10 cellular contexts compared by ENCODE assay signal in genomic region chr11:75338516-75339218, GRCh38. TPM values are rescaled to one million over a fixed set of nuclear protein-coding genes. Genes with fewer than 3 reads are reported as not detected.
DNase-seq lines count a peak whose midpoint lies in the region; ATAC-seq, FAIRE-seq and TF ChIP-seq lines count a peak whose summit lies in the region.
"Had no signal": no experiment of that assay in that cellular context is flagged by ENCODE, and none has a peak within 500 bp of the region (broad histone marks: within the 10 kb centered on the region; RNA-seq: fewer than 3 reads in every experiment).

No MANE protein-coding gene starts in this region.

- peaks cover 98% of the 10 kb centered on the region for H3K4me1 ChIP-seq in mucosa of stomach (ENCODE audit: control insufficient read depth, insufficient read depth, low read length)
- H3K4me1 ChIP-seq in uterus, result peaks cover 9 to 16% of the 10 kb centered on the region in 2 donors
- peaks cover 13% of the 10 kb centered on the region; the same call in 1 of the 2 replicates for H3K4me1 ChIP-seq in H9 (ENCODE audit: insufficient read depth, low read length)

- H3K4me2 ChIP-seq in H9 (ENCODE audit: insufficient read depth, insufficient read length, low read length), result no peak overlapping the region

- H4K91ac ChIP-seq in H9 (ENCODE audit: insufficient read length, low read depth, low read length), result no peak overlapping the region

- H2BK5ac ChIP-seq in H9 (ENCODE audit: insufficient read length, low read length), result no peak overlapping the region

- no peaks in the 10 kb centered on the region for H3K27me3 ChIP-seq in bronchial epithelial cell (ENCODE audit: control insufficient read depth, insufficient read depth, low read length)
- no peaks in the 10 kb centered on the region for H3K27me3 ChIP-seq in mucosa of stomach (ENCODE audit: control insufficient read depth, insufficient read depth, low read length)
- H3K27me3 ChIP-seq in uterus, result no peaks in the 10 kb centered on the region
- no peaks in the 10 kb centered on the region for H3K27me3 ChIP-seq in MG63
- no peaks in the 10 kb centered on the region for H3K27me3 ChIP-seq in H9 (ENCODE audit: insufficient read depth, low read length)

- no peak overlapping the region for H3K27ac Mint-ChIP-seq in H9

- no peak for TF ChIP-seq POLR2A in uterus (IDR thresholded peaks at IDR 0.05)

- H3K23me2 ChIP-seq in H9 (ENCODE audit: insufficient read length, low read depth, low read length, poor library complexity, severe bottlenecking), result no peaks in the 10 kb centered on the region

- no peak overlapping the region for H3K14ac ChIP-seq in H9 (ENCODE audit: insufficient read depth, low read length)

- H2AFZ ChIP-seq in H9 (ENCODE audit: low read length), result no peak overlapping the region

- TF ChIP-seq CTCF in bronchial epithelial cell (IDR thresholded peaks at IDR 0.05; ENCODE audit: insufficient read depth, low read length, severe bottlenecking) (no peak), uterus (IDR thresholded peaks at IDR 0.05) (no peak), H9 (conservative IDR thresholded peaks at IDR 0.05) (no peak)

- H3K27ac ChIP-seq in uterus (peak overlapping the region; percentile 73 to 76), H9 (ENCODE audit: insufficient read length, low read depth, low read length) (no peak overlapping the region)

- H2BK120ac ChIP-seq in H9 (ENCODE audit: low read depth, low read length, poor library complexity, severe bottlenecking), result no peak overlapping the region

- H3K36me3 ChIP-seq in bronchial epithelial cell (ENCODE audit: control insufficient read depth, insufficient read depth, low read length) (no peaks in the 10 kb centered on the region), mucosa of stomach (ENCODE audit: control insufficient read depth, insufficient read depth, low read length) (no peaks in the 10 kb centered on the region), uterus (no peaks in the 10 kb centered on the region), MG63 (no peaks in the 10 kb centered on the region)
- H3K36me3 ChIP-seq: HAP-1 had no signal

- no peak for FAIRE-seq in bronchial epithelial cell (lab: Jason Lieb, UNC)

- H3K4ac ChIP-seq in H9 (ENCODE audit: low read depth, low read length), result no peak overlapping the region

- H2BK20ac ChIP-seq in H9 (ENCODE audit: low read depth, low read length, poor library complexity, severe bottlenecking), result no peak overlapping the region

- H3K4me3 Mint-ChIP-seq in H9, result no peak overlapping the region

- peak; percentile 47 for DNase-seq in stimulated activated CD4-positive, alpha-beta T cell treated with anti-CD3 and anti-CD28 coated beads, Interleukin-15, amount 100 ng/mL, for 24 hours
- DNase-seq in stimulated activated CD4-positive, alpha-beta T cell treated with anti-CD3 and anti-CD28 coated beads, Interleukin-2, amount 100 ng/mL, for 48 hours, result no peak
- DNase-seq in bronchial epithelial cell (ENCODE audit: low read depth) (peak; percentile 25), uterus (no peak), MG63 (no peak), H9 (no peak)
- DNase-seq: NCI-H1436 treated with DMSO at 0.1 percent for 48 hours had no signal

- no peak overlapping the region for H4K8ac ChIP-seq in H9 (replicated peaks; ENCODE audit: insufficient read length, low read depth, low read length)

- no peak overlapping the region for H3K56ac ChIP-seq in H9 (ENCODE audit: insufficient read length, low read depth, low read length)

- no CpG with 5 or more reads among the region's 8 CpGs for WGBS in H9 (ENCODE audit: extremely low coverage, insufficient read length, low lambda C conversion rate)

- H3K4me1 Mint-ChIP-seq in H9, result peaks cover 54 to 81% of the 10 kb centered on the region in 2 experiments

- no peak overlapping the region for H2BK15ac ChIP-seq in H9 (ENCODE audit: low read depth, low read length)

- no peak overlapping the region for H2AK5ac ChIP-seq in H9 (ENCODE audit: insufficient read length, low read length)

- no peak overlapping the region for H3T11ph ChIP-seq in H9 (ENCODE audit: low read length)

- no peak overlapping the region for H4K5ac ChIP-seq in H9 (ENCODE audit: insufficient read length, low read depth, low read length)

- H3K9me3 Mint-ChIP-seq in H9, result no peaks in the 10 kb centered on the region

- no peak overlapping the region for H2BK12ac ChIP-seq in H9 (ENCODE audit: insufficient read length, low read depth, low read length)

- intact Hi-C loops in uterus (cut with DNase I; ENCODE audit: low total_unique reads), result no loop called here

- H3K79me2 ChIP-seq in H9 (ENCODE audit: insufficient read depth, low read length), result no peaks in the 10 kb centered on the region

- H3K9me3 ChIP-seq in mucosa of stomach (ENCODE audit: control insufficient read depth, low read length), result no peaks in the 10 kb centered on the region
- no peaks in the 10 kb centered on the region for H3K9me3 ChIP-seq in uterus
- H3K9me3 ChIP-seq in MG63, result no peaks in the 10 kb centered on the region
- no peaks in the 10 kb centered on the region for H3K9me3 ChIP-seq in H9 (ENCODE audit: control insufficient read depth, low read depth, low read length)
- H3K9me3 ChIP-seq: HAP-1 had no signal

- H3K4me3 ChIP-seq in bronchial epithelial cell (ENCODE audit: low read depth, low read length), result no peak overlapping the region
- no peak overlapping the region for H3K4me3 ChIP-seq in mucosa of stomach (ENCODE audit: low read length)
- H3K4me3 ChIP-seq in uterus, result no peak overlapping the region
- no peak overlapping the region for H3K4me3 ChIP-seq in MG63
- H3K4me3 ChIP-seq: HAP-1 had no signal

- H3K36me3 Mint-ChIP-seq in H9 (ENCODE audit: insufficient read depth in 1 of 3, low read depth in 3 of 3), result no peaks in the 10 kb centered on the region

- no peaks in the 10 kb centered on the region for H3K79me1 ChIP-seq in H9 (ENCODE audit: insufficient read depth, low read depth, low read length, poor library complexity, severe bottlenecking)

- no peaks in the 10 kb centered on the region for H4K20me1 ChIP-seq in H9 (ENCODE audit: control insufficient read depth, insufficient read depth, insufficient read length)

- H3K18ac ChIP-seq in H9 (ENCODE audit: insufficient read length, low read depth, low read length), result no peak overlapping the region

- ATAC-seq in HG03565 (IDR thresholded peaks at IDR 0.05; ENCODE audit: unreplicated experiment), result no peak

- no peak overlapping the region for H3K23ac ChIP-seq in H9 (ENCODE audit: insufficient read length, low read depth, low read length)

- H3K9ac ChIP-seq in mucosa of stomach (ENCODE audit: low read length), result peak overlapping the region; percentile 54
- no peak overlapping the region for H3K9ac ChIP-seq in H9 (ENCODE audit: extremely low read depth, insufficient read length, low read length)

- H3K27me3 Mint-ChIP-seq in H9 (ENCODE audit: low read depth), result peaks cover 2% of the 10 kb centered on the region

RNA-seq across cellular contexts. Expression of gene ARRB1, which starts 12.8 kb away (rescaled TPM):
- 0.26 and 0.64 TPM in 2 replicates for total RNA-seq in bronchial epithelial cell
- 10 to 100 TPM; 23.1 to 61.8 (median 44.8) TPM for total RNA-seq in uterus
- 8.0 and 17.2 TPM in 2 replicates for total RNA-seq in MG63 (2014; rRNA removed; shearing (Covaris generic); ENCODE audit: low replicate concordance)
- 20.6 and 22.1 TPM in 2 replicates for total RNA-seq in H9 (2021)

Comparison
In these comparisons a context has a peak if more than half of its experiments do, and no peak if none do; other contexts are left out.
1. DNase-seq: peak in stimulated activated CD4-positive, alpha-beta T cell treated with anti-CD3 and anti-CD28 coated beads, Interleukin-15, amount 100 ng/mL, for 24 hours (single experiment) and bronchial epithelial cell (single experiment); none in stimulated activated CD4-positive, alpha-beta T cell treated with anti-CD3 and anti-CD28 coated beads, Interleukin-2, amount 100 ng/mL, for 48 hours (0 of 2), uterus (0 of 2), MG63 (single experiment) and H9 (single experiment).